Comparison of ENCODE assay signal across 1 cellular context in the genomic region with DNA sequence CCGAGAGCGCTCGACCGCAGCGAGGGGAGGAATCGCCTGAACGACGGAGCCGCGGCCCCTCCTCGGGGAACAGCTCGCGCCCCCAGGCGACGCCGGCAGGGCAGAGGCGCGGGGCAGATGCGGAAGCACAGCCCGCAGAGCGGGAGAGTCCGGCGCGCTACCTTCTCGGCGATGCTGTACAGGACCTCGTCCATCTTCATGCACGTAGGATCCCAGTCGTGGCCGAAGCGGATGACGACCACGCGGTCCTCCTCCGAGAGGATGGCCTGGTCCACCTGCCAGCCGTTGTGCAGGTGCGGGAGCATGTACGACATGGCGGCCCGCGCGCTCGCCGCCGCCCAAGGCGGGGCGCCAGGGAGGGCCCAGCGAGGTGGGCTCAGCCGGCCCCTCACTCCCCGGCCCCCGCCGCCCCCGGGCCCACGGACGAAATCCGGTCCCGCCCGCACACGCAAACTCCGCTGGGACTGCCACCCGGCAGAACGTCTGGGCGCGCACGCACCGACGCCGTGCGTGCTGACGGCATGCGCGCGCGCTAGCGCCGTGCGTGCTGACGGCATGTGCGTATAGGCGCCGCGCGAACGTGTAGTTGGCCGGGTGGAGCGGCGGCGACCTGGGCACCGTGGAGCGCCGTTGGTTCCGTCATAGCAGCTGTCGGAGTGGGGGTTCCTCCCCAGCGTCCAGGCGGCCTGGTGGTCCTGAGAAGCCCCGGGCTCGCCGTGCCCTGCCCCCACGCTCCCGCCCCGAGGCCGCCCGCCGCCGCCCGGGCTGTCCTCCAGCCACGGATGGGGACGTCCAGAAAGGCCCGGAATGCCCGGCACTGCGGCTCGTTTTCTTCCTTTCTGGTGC.
TF ChIP-seq lines count a peak whose summit lies in the region.

Gene TXNL4A (minus strand): TSS at position 485 of the 846 bp plus-strand sequence. CDS start 171 bp downstream, at position 314.

TF ChIP-seq in GM12878, 131 proteins besides CTCF, POLR2A, EP300 and RAD21 (continued from another document):
- TF ChIP-seq, protein P1, sequence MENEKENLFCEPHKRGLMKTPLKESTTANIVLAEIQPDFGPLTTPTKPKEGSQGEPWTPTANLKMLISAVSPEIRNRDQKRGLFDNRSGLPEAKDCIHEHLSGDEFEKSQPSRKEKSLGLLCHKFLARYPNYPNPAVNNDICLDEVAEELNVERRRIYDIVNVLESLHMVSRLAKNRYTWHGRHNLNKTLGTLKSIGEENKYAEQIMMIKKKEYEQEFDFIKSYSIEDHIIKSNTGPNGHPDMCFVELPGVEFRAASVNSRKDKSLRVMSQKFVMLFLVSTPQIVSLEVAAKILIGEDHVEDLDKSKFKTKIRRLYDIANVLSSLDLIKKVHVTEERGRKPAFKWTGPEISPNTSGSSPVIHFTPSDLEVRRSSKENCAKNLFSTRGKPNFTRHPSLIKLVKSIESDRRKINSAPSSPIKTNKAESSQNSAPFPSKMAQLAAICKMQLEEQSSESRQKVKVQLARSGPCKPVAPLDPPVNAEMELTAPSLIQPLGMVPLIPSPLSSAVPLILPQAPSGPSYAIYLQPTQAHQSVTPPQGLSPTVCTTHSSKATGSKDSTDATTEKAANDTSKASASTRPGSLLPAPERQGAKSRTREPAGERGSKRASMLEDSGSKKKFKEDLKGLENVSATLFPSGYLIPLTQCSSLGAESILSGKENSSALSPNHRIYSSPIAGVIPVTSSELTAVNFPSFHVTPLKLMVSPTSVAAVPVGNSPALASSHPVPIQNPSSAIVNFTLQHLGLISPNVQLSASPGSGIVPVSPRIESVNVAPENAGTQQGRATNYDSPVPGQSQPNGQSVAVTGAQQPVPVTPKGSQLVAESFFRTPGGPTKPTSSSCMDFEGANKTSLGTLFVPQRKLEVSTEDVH (IDR thresholded peaks at IDR 0.05; ENCODE audit: low read depth, partially characterized antibody) = no peak
- TF ChIP-seq, protein P2, sequence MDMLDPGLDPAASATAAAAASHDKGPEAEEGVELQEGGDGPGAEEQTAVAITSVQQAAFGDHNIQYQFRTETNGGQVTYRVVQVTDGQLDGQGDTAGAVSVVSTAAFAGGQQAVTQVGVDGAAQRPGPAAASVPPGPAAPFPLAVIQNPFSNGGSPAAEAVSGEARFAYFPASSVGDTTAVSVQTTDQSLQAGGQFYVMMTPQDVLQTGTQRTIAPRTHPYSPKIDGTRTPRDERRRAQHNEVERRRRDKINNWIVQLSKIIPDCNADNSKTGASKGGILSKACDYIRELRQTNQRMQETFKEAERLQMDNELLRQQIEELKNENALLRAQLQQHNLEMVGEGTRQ (IDR thresholded peaks at IDR 0.05; ENCODE audit: borderline replicate concordance, low read depth, low read length) = no peak
- peak; percentile 45; the same call in 1 of the 2 replicates for TF ChIP-seq ATF7 (IDR thresholded peaks at IDR 0.05; ENCODE audit: low read depth)
- peak; percentile 69; the same call in 1 of the 2 replicates for TF ChIP-seq DPF2 (IDR thresholded peaks at IDR 0.05)
- no peak for TF ChIP-seq MYB (IDR thresholded peaks at IDR 0.05; ENCODE audit: borderline replicate concordance, low read depth, low read length)
- TF ChIP-seq BCL11A (IDR thresholded peaks at IDR 0.05; ENCODE audit: low read depth, low read length) = 0 out of 2 replicates have a peak, but pooled peaks have one; percentile 24
- peak; percentile 28 for TF ChIP-seq SMARCA5 (IDR thresholded peaks at IDR 0.05)
- no peak for TF ChIP-seq ZNF274 (IDR thresholded peaks at IDR 0.05; ENCODE audit: insufficient read depth, insufficient read length)
- TF ChIP-seq NFIC (IDR thresholded peaks at IDR 0.05; ENCODE audit: low read depth, low read length) = no peak
- peak; percentile 60 for TF ChIP-seq YY1 (IDR thresholded peaks at IDR 0.05; ENCODE audit: low read depth, low read length)
- TF ChIP-seq SPI1 (IDR thresholded peaks at IDR 0.05; ENCODE audit: borderline replicate concordance, insufficient read depth, low read depth, low read length) = peak; percentile 5; the same call in 1 of the 2 replicates
- TF ChIP-seq JUNB (IDR thresholded peaks at IDR 0.05) = no peak
- TF ChIP-seq IRF4 (IDR thresholded peaks at IDR 0.05; ENCODE audit: low read depth, low read length) = 0 out of 2 replicates have a peak, but pooled peaks have one; percentile 16
- no peak for TF ChIP-seq TCF7 (IDR thresholded peaks at IDR 0.05; ENCODE audit: borderline replicate concordance)
- TF ChIP-seq CHD2 (IDR thresholded peaks at IDR 0.05; ENCODE audit: borderline replicate concordance, low read depth, low read length) = peak; percentile 23; the same call in 1 of the 2 replicates
- TF ChIP-seq ZBED1 (IDR thresholded peaks at IDR 0.05; ENCODE audit: borderline replicate concordance) = no peak
- no peak for TF ChIP-seq STAT3 (IDR thresholded peaks at IDR 0.05; ENCODE audit: low read depth, low read length)
- peak; percentile 9 for TF ChIP-seq RUNX3 (IDR thresholded peaks at IDR 0.05; ENCODE audit: low read length)
- no peak for TF ChIP-seq PRDM15 (CRISPR knock-in tag; IDR thresholded peaks at IDR 0.05)
- peak; percentile 92 for TF ChIP-seq CREM (IDR thresholded peaks at IDR 0.05; ENCODE audit: low read depth)
- no peak for TF ChIP-seq BCL3 (IDR thresholded peaks at IDR 0.05; ENCODE audit: borderline replicate concordance, insufficient read depth, low read depth, low read length, poor library complexity, severe bottlenecking)
- peak; percentile 46 for TF ChIP-seq HCFC1 (IDR thresholded peaks at IDR 0.05; ENCODE audit: low read length)
- TF ChIP-seq IRF5 (IDR thresholded peaks at IDR 0.05; ENCODE audit: borderline replicate concordance) = no peak
TF ChIP-seq in GM12878: peak in this region for 45.
